ENCODE assay signal across 1 cellular context in the genomic region with DNA sequence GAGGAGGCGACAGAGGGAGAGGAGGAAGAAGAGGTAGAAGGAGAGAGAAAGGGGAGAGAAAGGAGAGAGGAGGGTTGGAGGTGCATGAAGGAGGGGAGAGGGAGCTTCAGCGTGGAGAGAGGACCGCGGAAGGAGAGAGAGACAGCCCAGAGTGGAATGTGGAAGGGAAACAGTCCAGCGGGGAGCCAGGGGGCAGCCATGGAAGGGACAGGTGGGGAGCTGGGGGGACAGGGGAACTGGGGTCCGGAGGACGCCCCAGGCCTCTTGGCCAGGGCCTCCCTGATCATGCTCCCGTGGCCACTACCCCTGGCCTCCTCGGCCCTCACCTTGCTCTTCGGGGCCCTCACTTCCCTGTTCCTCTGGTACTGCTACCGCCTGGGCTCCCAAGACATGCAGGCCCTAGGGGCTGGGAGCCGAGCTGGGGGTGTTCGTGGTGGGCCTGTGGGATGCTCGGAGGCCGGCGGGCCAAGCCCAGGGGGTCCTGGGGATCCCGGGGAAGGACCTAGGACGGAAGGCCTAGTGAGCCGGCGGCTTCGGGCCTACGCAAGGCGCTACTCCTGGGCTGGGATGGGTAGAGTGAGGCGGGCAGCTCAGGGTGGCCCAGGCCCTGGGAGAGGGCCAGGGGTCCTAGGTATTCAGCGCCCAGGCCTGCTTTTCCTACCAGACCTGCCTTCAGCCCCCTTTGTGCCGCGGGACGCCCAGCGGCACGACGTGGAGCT.
TF ChIP-seq lines count a peak whose summit lies in the region.

No MANE protein-coding gene starts in this region.

TF ChIP-seq in HEK293, 187 proteins besides CTCF, POLR2A, EP300 and RAD21 (continued from another document):
- TF ChIP-seq, protein P1, sequence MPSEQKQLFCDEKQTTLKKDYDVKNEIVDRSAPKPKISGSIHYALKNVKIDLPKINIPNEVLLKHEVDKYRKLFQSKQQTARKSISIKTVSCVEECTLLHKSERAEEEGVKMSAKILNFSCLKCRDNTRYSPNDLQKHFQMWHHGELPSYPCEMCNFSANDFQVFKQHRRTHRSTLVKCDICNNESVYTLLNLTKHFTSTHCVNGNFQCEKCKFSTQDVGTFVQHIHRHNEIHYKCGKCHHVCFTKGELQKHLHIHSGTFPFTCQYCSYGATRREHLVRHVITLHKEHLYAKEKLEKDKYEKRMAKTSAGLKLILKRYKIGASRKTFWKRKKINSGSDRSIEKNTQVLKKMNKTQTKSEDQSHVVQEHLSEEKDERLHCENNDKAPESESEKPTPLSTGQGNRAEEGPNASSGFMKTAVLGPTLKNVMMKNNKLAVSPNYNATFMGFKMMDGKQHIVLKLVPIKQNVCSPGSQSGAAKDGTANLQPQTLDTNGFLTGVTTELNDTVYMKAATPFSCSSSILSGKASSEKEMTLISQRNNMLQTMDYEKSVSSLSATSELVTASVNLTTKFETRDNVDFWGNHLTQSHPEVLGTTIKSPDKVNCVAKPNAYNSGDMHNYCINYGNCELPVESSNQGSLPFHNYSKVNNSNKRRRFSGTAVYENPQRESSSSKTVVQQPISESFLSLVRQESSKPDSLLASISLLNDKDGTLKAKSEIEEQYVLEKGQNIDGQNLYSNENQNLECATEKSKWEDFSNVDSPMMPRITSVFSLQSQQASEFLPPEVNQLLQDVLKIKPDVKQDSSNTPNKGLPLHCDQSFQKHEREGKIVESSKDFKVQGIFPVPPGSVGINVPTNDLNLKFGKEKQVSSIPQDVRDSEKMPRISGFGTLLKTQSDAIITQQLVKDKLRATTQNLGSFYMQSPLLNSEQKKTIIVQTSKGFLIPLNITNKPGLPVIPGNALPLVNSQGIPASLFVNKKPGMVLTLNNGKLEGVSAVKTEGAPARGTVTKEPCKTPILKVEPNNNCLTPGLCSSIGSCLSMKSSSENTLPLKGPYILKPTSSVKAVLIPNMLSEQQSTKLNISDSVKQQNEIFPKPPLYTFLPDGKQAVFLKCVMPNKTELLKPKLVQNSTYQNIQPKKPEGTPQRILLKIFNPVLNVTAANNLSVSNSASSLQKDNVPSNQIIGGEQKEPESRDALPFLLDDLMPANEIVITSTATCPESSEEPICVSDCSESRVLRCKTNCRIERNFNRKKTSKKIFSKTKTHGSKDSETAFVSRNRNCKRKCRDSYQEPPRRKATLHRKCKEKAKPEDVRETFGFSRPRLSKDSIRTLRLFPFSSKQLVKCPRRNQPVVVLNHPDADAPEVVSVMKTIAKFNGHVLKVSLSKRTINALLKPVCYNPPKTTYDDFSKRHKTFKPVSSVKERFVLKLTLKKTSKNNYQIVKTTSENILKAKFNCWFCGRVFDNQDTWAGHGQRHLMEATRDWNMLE (tag by site-specific recombination; conservative IDR thresholded peaks at IDR 0.05; ENCODE audit: low read depth) = no peak
- TF ChIP-seq ZNF785 (tag by site-specific recombination; IDR thresholded peaks at IDR 0.05) (peak; percentile 6; the same call in 1 of the 2 replicates), ZNF23 (tag by site-specific recombination; IDR thresholded peaks at IDR 0.05; ENCODE audit: borderline replicate concordance) (0 out of 2 replicates have a peak, but pooled peaks have one; percentile 41), ZNF169 (tag by site-specific recombination; IDR thresholded peaks at IDR 0.05) (peak; percentile 95; the same call in 1 of the 2 replicates), ZNF366 (tag by site-specific recombination; conservative IDR thresholded peaks at IDR 0.05) (peak; percentile 91)
- TF ChIP-seq, protein P2, sequence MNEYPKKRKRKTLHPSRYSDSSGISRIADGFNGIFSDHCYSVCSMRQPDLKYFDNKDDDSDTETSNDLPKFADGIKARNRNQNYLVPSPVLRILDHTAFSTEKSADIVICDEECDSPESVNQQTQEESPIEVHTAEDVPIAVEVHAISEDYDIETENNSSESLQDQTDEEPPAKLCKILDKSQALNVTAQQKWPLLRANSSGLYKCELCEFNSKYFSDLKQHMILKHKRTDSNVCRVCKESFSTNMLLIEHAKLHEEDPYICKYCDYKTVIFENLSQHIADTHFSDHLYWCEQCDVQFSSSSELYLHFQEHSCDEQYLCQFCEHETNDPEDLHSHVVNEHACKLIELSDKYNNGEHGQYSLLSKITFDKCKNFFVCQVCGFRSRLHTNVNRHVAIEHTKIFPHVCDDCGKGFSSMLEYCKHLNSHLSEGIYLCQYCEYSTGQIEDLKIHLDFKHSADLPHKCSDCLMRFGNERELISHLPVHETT (tag by site-specific recombination; IDR thresholded peaks at IDR 0.05) = 0 out of 2 replicates have a peak, but pooled peaks have one; percentile 35
- TF ChIP-seq, protein P3, sequence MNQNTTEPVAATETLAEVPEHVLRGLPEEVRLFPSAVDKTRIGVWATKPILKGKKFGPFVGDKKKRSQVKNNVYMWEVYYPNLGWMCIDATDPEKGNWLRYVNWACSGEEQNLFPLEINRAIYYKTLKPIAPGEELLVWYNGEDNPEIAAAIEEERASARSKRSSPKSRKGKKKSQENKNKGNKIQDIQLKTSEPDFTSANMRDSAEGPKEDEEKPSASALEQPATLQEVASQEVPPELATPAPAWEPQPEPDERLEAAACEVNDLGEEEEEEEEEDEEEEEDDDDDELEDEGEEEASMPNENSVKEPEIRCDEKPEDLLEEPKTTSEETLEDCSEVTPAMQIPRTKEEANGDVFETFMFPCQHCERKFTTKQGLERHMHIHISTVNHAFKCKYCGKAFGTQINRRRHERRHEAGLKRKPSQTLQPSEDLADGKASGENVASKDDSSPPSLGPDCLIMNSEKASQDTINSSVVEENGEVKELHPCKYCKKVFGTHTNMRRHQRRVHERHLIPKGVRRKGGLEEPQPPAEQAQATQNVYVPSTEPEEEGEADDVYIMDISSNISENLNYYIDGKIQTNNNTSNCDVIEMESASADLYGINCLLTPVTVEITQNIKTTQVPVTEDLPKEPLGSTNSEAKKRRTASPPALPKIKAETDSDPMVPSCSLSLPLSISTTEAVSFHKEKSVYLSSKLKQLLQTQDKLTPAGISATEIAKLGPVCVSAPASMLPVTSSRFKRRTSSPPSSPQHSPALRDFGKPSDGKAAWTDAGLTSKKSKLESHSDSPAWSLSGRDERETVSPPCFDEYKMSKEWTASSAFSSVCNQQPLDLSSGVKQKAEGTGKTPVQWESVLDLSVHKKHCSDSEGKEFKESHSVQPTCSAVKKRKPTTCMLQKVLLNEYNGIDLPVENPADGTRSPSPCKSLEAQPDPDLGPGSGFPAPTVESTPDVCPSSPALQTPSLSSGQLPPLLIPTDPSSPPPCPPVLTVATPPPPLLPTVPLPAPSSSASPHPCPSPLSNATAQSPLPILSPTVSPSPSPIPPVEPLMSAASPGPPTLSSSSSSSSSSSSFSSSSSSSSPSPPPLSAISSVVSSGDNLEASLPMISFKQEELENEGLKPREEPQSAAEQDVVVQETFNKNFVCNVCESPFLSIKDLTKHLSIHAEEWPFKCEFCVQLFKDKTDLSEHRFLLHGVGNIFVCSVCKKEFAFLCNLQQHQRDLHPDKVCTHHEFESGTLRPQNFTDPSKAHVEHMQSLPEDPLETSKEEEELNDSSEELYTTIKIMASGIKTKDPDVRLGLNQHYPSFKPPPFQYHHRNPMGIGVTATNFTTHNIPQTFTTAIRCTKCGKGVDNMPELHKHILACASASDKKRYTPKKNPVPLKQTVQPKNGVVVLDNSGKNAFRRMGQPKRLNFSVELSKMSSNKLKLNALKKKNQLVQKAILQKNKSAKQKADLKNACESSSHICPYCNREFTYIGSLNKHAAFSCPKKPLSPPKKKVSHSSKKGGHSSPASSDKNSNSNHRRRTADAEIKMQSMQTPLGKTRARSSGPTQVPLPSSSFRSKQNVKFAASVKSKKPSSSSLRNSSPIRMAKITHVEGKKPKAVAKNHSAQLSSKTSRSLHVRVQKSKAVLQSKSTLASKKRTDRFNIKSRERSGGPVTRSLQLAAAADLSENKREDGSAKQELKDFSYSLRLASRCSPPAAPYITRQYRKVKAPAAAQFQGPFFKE (tag by site-specific recombination; IDR thresholded peaks at IDR 0.05; ENCODE audit: borderline replicate concordance) = 0 out of 2 replicates have a peak, but pooled peaks have one; percentile 1
